Comparison of ENCODE assay signal across 1 cellular context in the genomic region with DNA sequence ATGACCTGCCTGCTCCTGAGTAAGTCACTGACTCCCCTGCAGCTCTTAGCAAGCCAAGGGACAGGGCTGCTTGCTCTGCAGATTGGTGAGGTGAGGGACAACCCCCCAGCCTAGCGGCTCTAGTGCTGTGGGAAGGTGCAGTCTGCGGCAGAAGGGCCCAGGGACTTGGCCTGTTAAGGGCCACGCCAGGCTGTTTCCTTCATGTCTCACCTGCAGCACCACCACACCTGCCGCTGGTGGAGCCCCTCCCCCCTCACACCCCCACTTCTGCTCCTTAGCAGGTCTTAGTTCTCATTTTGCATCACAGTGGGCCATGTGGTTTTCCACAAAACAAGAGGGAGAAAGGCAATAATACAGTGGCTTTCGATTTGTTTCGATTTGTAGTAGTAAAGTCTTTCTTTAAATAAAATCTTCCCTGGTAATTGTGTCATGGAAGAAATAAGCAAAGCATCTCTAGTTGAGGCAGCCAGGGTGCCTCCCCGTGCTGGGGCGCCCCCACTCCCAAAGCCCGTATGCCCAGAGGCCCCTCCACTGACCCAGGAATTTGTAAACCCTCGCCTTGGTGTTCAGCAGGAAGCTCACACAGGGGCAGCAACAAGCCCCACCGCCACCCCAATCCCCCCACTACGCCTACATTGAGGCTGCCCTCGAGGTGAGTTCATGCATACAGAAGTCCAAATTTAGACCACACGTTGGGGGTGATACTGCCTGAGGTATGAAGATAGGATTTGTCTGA.
TF ChIP-seq lines count a peak whose summit lies in the region.

No MANE protein-coding gene starts in this region.

TF ChIP-seq in H1, 55 proteins besides CTCF, POLR2A, EP300 and RAD21:
- no peak for TF ChIP-seq CEBPB (IDR thresholded peaks at IDR 0.05; ENCODE audit: low read depth, low read length)
- TF ChIP-seq, protein P1, sequence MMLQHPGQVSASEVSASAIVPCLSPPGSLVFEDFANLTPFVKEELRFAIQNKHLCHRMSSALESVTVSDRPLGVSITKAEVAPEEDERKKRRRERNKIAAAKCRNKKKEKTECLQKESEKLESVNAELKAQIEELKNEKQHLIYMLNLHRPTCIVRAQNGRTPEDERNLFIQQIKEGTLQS (IDR thresholded peaks at IDR 0.05; ENCODE audit: insufficient read depth, low read depth, low read length) = no peak
- no peak for TF ChIP-seq SIN3A (conservative IDR thresholded peaks at IDR 0.05 in 1 of 2, IDR thresholded peaks at IDR 0.05 in 1 of 2; ENCODE audit: low read depth in 1 of 2, low read length in 2 of 2)
- peak; percentile 76; the same call in 1 of the 2 replicates for TF ChIP-seq TCF12 (IDR thresholded peaks at IDR 0.05; ENCODE audit: low read depth, low read length)
- TF ChIP-seq, protein P2, sequence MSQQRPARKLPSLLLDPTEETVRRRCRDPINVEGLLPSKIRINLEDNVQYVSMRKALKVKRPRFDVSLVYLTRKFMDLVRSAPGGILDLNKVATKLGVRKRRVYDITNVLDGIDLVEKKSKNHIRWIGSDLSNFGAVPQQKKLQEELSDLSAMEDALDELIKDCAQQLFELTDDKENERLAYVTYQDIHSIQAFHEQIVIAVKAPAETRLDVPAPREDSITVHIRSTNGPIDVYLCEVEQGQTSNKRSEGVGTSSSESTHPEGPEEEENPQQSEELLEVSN (IDR thresholded peaks at IDR 0.05) = peak; percentile 79; the same call in 1 of the 2 replicates
- TF ChIP-seq, protein P3, sequence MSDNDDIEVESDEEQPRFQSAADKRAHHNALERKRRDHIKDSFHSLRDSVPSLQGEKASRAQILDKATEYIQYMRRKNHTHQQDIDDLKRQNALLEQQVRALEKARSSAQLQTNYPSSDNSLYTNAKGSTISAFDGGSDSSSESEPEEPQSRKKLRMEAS (IDR thresholded peaks at IDR 0.05) = peak; percentile 85
